Comparison of ENCODE assay signal across 14 cellular contexts in the genomic region with DNA sequence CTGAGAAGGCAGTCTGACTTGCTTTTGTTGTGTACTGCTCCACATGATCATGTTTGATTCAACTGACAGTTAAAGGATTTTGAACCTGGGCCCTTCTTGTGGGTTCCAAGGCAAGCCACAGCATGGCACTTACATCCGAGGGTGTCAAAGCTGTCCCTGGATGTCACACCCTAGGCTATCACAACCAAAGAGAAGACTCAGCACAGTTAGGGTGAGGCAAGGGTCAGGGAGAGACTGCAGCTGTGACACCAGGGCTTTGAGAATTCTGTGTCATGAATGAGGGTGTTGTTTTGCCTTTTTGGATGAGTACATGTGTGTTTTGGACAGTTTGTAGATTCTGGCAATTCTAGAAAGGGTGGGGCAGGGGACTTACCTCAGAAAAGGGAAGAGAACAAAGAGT. TPM values are rescaled to one million over a fixed set of nuclear protein-coding genes. Genes with fewer than 3 reads are reported as not detected.
A peak's percentile ranks its signal among the peaks of the same experiment; 100 is the strongest.
DNase-seq lines count a peak whose midpoint lies in the region; ATAC-seq and TF ChIP-seq lines count a peak whose summit lies in the region.
"Had no signal": no experiment of that assay in that cellular context is flagged by ENCODE, and none has a peak within 500 bp of the region (broad histone marks: within the 10 kb centered on the region; RNA-seq: fewer than 3 reads in every experiment).

No MANE protein-coding gene starts in this region.

- H3K9ac ChIP-seq in mesenchymal stem cell (ENCODE audit: low read length) = no peak overlapping the region
- H3K9ac ChIP-seq: parathyroid adenoma had no signal

- no peaks in the 10 kb centered on the region for H3K9me3 ChIP-seq in CD4-positive, alpha-beta T cell (ENCODE audit: control insufficient read depth, low read length)
- H3K9me3 ChIP-seq in KOPT-K1 (ENCODE audit: insufficient read depth, low read length, poor library complexity, severe bottlenecking) (peaks cover 12% of the 10 kb centered on the region), mesenchymal stem cell (ENCODE audit: control insufficient read depth, low read length) (no peaks in the 10 kb centered on the region)

- POLR2A ChIA-PET in CD4-positive, alpha-beta T cell (lab: Charles Lee) = interaction anchor here (0.6 to 2.2 kb wide), 3 partner anchors 61 to 135 kb away, joined by 3 to 6 read pairs (median 3); no protein-coding TSS in a partner anchor
- POLR2A ChIA-PET in activated naive CD8-positive, alpha-beta T cell treated with anti-CD3 and anti-CD28 coated beads, Interleukin-2, amount 10 ng/mL, durations not matched to agents 7 days and 5 days (lab: Charles Lee) = no interaction called here

- H2BK15ac ChIP-seq in mesenchymal stem cell (ENCODE audit: low read depth, poor library complexity, severe bottlenecking) = no peak overlapping the region

- H3K27ac ChIP-seq in CD4-positive, alpha-beta T cell (ENCODE audit: low read depth, low read length) = no peak overlapping the region
- H3K27ac ChIP-seq in KOPT-K1 (ENCODE audit: low read depth, low read length, poor library complexity, severe bottlenecking) = peak overlapping the region; percentile 80
- no peak overlapping the region for H3K27ac ChIP-seq in mesenchymal stem cell (ENCODE audit: low read length, poor library complexity, severe bottlenecking)
- no peak overlapping the region for H3K27ac ChIP-seq in GM23338 (ENCODE audit: low read depth)
- H3K27ac ChIP-seq: parathyroid adenoma, SK-N-MC had no signal

- H3K4me1 Mint-ChIP-seq in CD4-positive, alpha-beta T cell (ENCODE audit: low read depth) = peaks cover 41% of the 10 kb centered on the region
- peaks cover 23% of the 10 kb centered on the region for H3K4me1 Mint-ChIP-seq in activated naive CD8-positive, alpha-beta T cell treated with anti-CD3 and anti-CD28 coated beads, Interleukin-2, amount 10 ng/mL, durations not matched to agents 7 days and 5 days
- peaks cover 31% of the 10 kb centered on the region for H3K4me1 Mint-ChIP-seq in GM23338

- no peak overlapping the region for H2AK5ac ChIP-seq in mesenchymal stem cell (ENCODE audit: low read length, severe bottlenecking)

- H4K91ac ChIP-seq in mesenchymal stem cell (ENCODE audit: low read length) = no peak overlapping the region

- H3K9me3 Mint-ChIP-seq in CD4-positive, alpha-beta T cell = no peaks in the 10 kb centered on the region
- H3K9me3 Mint-ChIP-seq in activated naive CD8-positive, alpha-beta T cell treated with anti-CD3 and anti-CD28 coated beads, Interleukin-2, amount 10 ng/mL, durations not matched to agents 7 days and 5 days = peaks cover 3% of the 10 kb centered on the region
- H3K9me3 Mint-ChIP-seq in GM23338 = peaks cover 14% of the 10 kb centered on the region

- no peaks in the 10 kb centered on the region for H3F3A ChIP-seq in GM23338 (replicated peaks; ENCODE audit: low read depth)

- no peak for TF ChIP-seq CTCF in CD4-positive, alpha-beta T cell (IDR thresholded peaks at IDR 0.05)
- no peak for TF ChIP-seq CTCF in GM23338 (conservative IDR thresholded peaks at IDR 0.05; ENCODE audit: low read depth in 2 of 2)

- H3K27me3 Mint-ChIP-seq in CD4-positive, alpha-beta T cell = no peaks in the 10 kb centered on the region
- no peaks in the 10 kb centered on the region for H3K27me3 Mint-ChIP-seq in activated naive CD8-positive, alpha-beta T cell treated with anti-CD3 and anti-CD28 coated beads, Interleukin-2, amount 10 ng/mL, durations not matched to agents 7 days and 5 days
- H3K27me3 Mint-ChIP-seq in GM23338 (ENCODE audit: insufficient read depth, low read depth, poor library complexity) = peaks cover 2% of the 10 kb centered on the region

- no peaks in the 10 kb centered on the region for H3K36me3 ChIP-seq in KOPT-K1 (ENCODE audit: insufficient read depth, low read length)
- no peaks in the 10 kb centered on the region for H3K36me3 ChIP-seq in mesenchymal stem cell (ENCODE audit: control insufficient read depth in 1 of 2, insufficient read depth in 2 of 2, low read depth in 1 of 2, low read length in 2 of 2)
- no peaks in the 10 kb centered on the region for H3K36me3 ChIP-seq in GM23338 (ENCODE audit: insufficient read depth)

- peak; percentile 87 for ATAC-seq in CD4-positive, alpha-beta T cell (ENCODE audit: poor library complexity)
- ATAC-seq in activated naive CD8-positive, alpha-beta T cell treated with anti-CD3 and anti-CD28 coated beads, Interleukin-2, amount 10 ng/mL, durations not matched to agents 7 days and 5 days (ENCODE audit: low read depth) = peak; percentile 93
- ATAC-seq in HG02588 (IDR thresholded peaks at IDR 0.05; ENCODE audit: unreplicated experiment) (no peak), GM23338 (no peak), HG02981 (IDR thresholded peaks at IDR 0.05; ENCODE audit: unreplicated experiment) (no peak)

- no peak overlapping the region for H3K4ac ChIP-seq in mesenchymal stem cell (ENCODE audit: low read depth in 1 of 2, low read length in 2 of 2)

- peak overlapping the region; percentile 4 to 80 for H2BK12ac ChIP-seq in mesenchymal stem cell (ENCODE audit: low read length in 2 of 2)

- no peaks in the 10 kb centered on the region for H4K20me1 ChIP-seq in GM23338 (replicated peaks; ENCODE audit: insufficient read depth)

- no peaks in the 10 kb centered on the region for H3K9me2 ChIP-seq in GM23338 (ENCODE audit: insufficient read depth)

- H2BK120ac ChIP-seq in mesenchymal stem cell (ENCODE audit: low read depth, low read length) = no peak overlapping the region

- no peaks in the 10 kb centered on the region for H3K36me3 Mint-ChIP-seq in CD4-positive, alpha-beta T cell (ENCODE audit: low read depth)
- H3K36me3 Mint-ChIP-seq in activated naive CD8-positive, alpha-beta T cell treated with anti-CD3 and anti-CD28 coated beads, Interleukin-2, amount 10 ng/mL, durations not matched to agents 7 days and 5 days = peaks cover 8% of the 10 kb centered on the region
- 0 out of 3 replicates have a peak, but pooled peaks cover 4% of the 10 kb centered on the region for H3K36me3 Mint-ChIP-seq in GM23338 (ENCODE audit: low read depth)

- H3K4me1 ChIP-seq in mesenchymal stem cell (ENCODE audit: control insufficient read depth, insufficient read depth, low read depth, low read length) (peaks cover 6% of the 10 kb centered on the region), GM23338 (ENCODE audit: insufficient read depth) (peaks cover 28% of the 10 kb centered on the region)
- H3K4me1 ChIP-seq: parathyroid adenoma had no signal

- no peaks in the 10 kb centered on the region for H3K27me3 ChIP-seq in CD4-positive, alpha-beta T cell (ENCODE audit: control insufficient read depth, insufficient read depth, low read length)
- H3K27me3 ChIP-seq in mesenchymal stem cell (ENCODE audit: control insufficient read depth in 1 of 2, insufficient read depth in 1 of 2, low read length in 2 of 2) (no peaks in the 10 kb centered on the region), GM23338 (ENCODE audit: insufficient read depth) (no peaks in the 10 kb centered on the region)

- H3K18ac ChIP-seq in mesenchymal stem cell (ENCODE audit: low read depth in 1 of 2, low read length in 2 of 2) = no peak overlapping the region

- H2AFZ ChIP-seq in mesenchymal stem cell (ENCODE audit: low read depth, low read length) (no peak overlapping the region), GM23338 (no peak overlapping the region)
- H2AFZ ChIP-seq: parathyroid adenoma had no signal

- in situ Hi-C loops in KBM-7 (cut with MboI; ENCODE audit: low pct_unique_long_range_greater_than_20kb, low sequenced_read_pairs) = loop anchor here (25.0 kb wide), 1 partner anchor 145 kb away; the partner anchor contains the start of gene LRRC8D

- H3K23ac ChIP-seq in mesenchymal stem cell (ENCODE audit: low read length in 2 of 2) = no peak overlapping the region

- peak overlapping the region; percentile 45 for H3K27ac Mint-ChIP-seq in CD4-positive, alpha-beta T cell
- H3K27ac Mint-ChIP-seq in activated naive CD8-positive, alpha-beta T cell treated with anti-CD3 and anti-CD28 coated beads, Interleukin-2, amount 10 ng/mL, durations not matched to agents 7 days and 5 days = peak overlapping the region; percentile 65
- H3K27ac Mint-ChIP-seq in GM23338 = no peak overlapping the region

- DNase-seq in CD4-positive, alpha-beta T cell = peak in 3 of 10 experiments; percentile 2 to 27 (median 2)
- DNase-seq in activated naive CD8-positive, alpha-beta T cell treated with anti-CD3 and anti-CD28 coated beads, Interleukin-2, amount 10 ng/mL, durations not matched to agents 7 days and 5 days = peak; percentile 40
- DNase-seq in mesenchymal stem cell = no peak
- no peak for DNase-seq in KBM-7
- no peak for DNase-seq in GM23338 (ENCODE audit: low spot score)
- DNase-seq: COR-L47, NCI-H1417, NCI-H510A treated with DMSO at 0.1 percent for 48 hours had no signal

- H3K4me3 ChIP-seq in mesenchymal stem cell (ENCODE audit: insufficient read depth in 1 of 2, low read depth in 1 of 2, low read length in 2 of 2) (no peak overlapping the region), GM23338 (no peak overlapping the region)
- H3K4me3 ChIP-seq: lung, SK-N-MC had no signal

- no peak overlapping the region for H3K14ac ChIP-seq in mesenchymal stem cell (ENCODE audit: low read length in 2 of 2)

- H3K4me3 Mint-ChIP-seq in CD4-positive, alpha-beta T cell = peak overlapping the region; percentile 73
- H3K4me3 Mint-ChIP-seq in activated naive CD8-positive, alpha-beta T cell treated with anti-CD3 and anti-CD28 coated beads, Interleukin-2, amount 10 ng/mL, durations not matched to agents 7 days and 5 days = peak overlapping the region; percentile 64
- no peak overlapping the region for H3K4me3 Mint-ChIP-seq in GM23338

- 70% methylated on average over 1 of the region's 1 CpG for WGBS in mesenchymal stem cell

- no peaks in the 10 kb centered on the region for H3K79me1 ChIP-seq in mesenchymal stem cell (replicated peaks; ENCODE audit: low read length, poor library complexity, severe bottlenecking)

- no peak overlapping the region for H4K8ac ChIP-seq in mesenchymal stem cell (ENCODE audit: low read length)

- H3K79me2 ChIP-seq in GM23338 (replicated peaks; ENCODE audit: insufficient read depth) = no peaks in the 10 kb centered on the region
- H3K79me2 ChIP-seq: parathyroid adenoma had no signal

- CTCF ChIA-PET in CD4-positive, alpha-beta T cell (lab: Charles Lee) = interaction anchor here (1.0 to 1.6 kb wide), 2 partner anchors 114 to 152 kb away, joined by 3 read pairs; no protein-coding TSS in a partner anchor

- H3K4me2 ChIP-seq in mesenchymal stem cell (ENCODE audit: low read length, poor library complexity, severe bottlenecking) (no peak overlapping the region), GM23338 (no peak overlapping the region)

- intact Hi-C loops in CD4-positive, alpha-beta T cell (cut with DNase I, micrococcal nuclease) = loop anchor here in 1 of 2 experiments (5.0 kb wide), 1 partner anchor 50 kb away; no protein-coding TSS in a partner anchor

- H2BK5ac ChIP-seq in mesenchymal stem cell (ENCODE audit: low read depth, low read length, poor library complexity, severe bottlenecking) = no peak overlapping the region

TF ChIP-seq in GM23338, 12 proteins besides CTCF, POLR2A, EP300 and RAD21 (continues in another document):
- no peak for TF ChIP-seq CREB1 (CRISPR knock-in tag; IDR thresholded peaks at IDR 0.05; ENCODE audit: low read depth)

RNA-seq across cellular contexts. Expression of gene ZNF326, which starts 37.8 kb away (rescaled TPM):
- total RNA-seq in CD4-positive, alpha-beta T cell = 10 to 100 TPM; 56.2 to 58.7 TPM
- total RNA-seq in activated naive CD8-positive, alpha-beta T cell treated with anti-CD3 and anti-CD28 coated beads, Interleukin-2, amount 10 ng/mL, durations not matched to agents 7 days and 5 days = 10 to 100 TPM; 18.1 to 18.2 TPM
- 15.3 TPM for polyA plus RNA-seq in mesenchymal stem cell (2013, experiment 1 of 2)
- 15.0 TPM for polyA plus RNA-seq in mesenchymal stem cell (2013, experiment 2 of 2)
- 21.9 and 28.6 TPM in 2 replicates for total RNA-seq in GM23338 (2014; rRNA removed; shearing (Covaris generic))
- 31.1 and 35.1 TPM in 2 replicates for polyA plus RNA-seq in GM23338 (2016; fragmentation: Nextera tagmentation; extraction: Ambion mirVana)

Comparison
In these comparisons a context has a peak if more than half of its experiments do, and no peak if none do; other contexts are left out.
1. ATAC-seq: peak in CD4-positive, alpha-beta T cell (single experiment) and activated naive CD8-positive, alpha-beta T cell treated with anti-CD3 and anti-CD28 coated beads, Interleukin-2, amount 10 ng/mL, durations not matched to agents 7 days and 5 days (single experiment); none in HG02588 (single experiment), GM23338 (single experiment) and HG02981 (single experiment).